ENCODE assay signal across 11 cellular contexts in the genomic region with DNA sequence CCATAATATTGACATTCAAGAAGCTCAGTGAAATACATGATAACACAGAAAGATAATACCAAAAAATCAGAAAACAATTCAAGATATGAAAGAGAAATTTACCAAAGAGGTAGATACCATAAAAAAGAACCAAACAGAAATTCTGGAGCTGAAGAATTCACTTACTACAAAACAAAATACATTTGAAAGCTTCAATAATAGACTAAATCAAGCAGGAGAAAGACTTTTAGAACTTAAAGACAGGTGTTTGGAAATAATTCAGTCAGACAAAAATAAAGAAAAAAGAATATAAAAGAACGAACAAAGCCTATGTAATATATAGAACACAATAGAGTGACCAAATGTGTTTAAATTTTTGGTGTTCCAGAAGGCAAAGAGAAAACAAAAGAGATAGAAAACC.
"Had no signal": no experiment of that assay in that cellular context is flagged by ENCODE, and none has a peak within 500 bp of the region (broad histone marks: within the 10 kb centered on the region; RNA-seq: fewer than 3 reads in every experiment).

No MANE protein-coding gene starts in this region.

- H3K4me2 ChIP-seq: GM23338 had no signal

- H2AFZ ChIP-seq: GM23248, GM23338 had no signal

- H3K9ac ChIP-seq: GM23248 had no signal

- H3K4me1 ChIP-seq: HAP-1 had no signal

- H3K9me3 ChIP-seq: HAP-1 had no signal

- DNase-seq: GM23248, GOT3, H7, H9, HCEC 1CT, HFFc6 had no signal

- ATAC-seq: GM23338, HCT116 had no signal

- H3K36me3 ChIP-seq: HAP-1 had no signal

- FAIRE-seq: H1, H54 had no signal

- H3K4me3 ChIP-seq: GM23248, GM23338, HAP-1 had no signal

- H3K27ac ChIP-seq: GM23248 had no signal
